26 cellular contexts compared by ENCODE assay signal in genomic region chr9:133499130-133499891, GRCh38. TPM values are rescaled to one million over a fixed set of nuclear protein-coding genes. Genes with fewer than 3 reads are reported as not detected.
A peak's percentile ranks its signal among the peaks of the same experiment; 100 is the strongest.
DNase-seq lines count a peak whose midpoint lies in the region; ATAC-seq and TF ChIP-seq lines count a peak whose summit lies in the region.
"Had no signal": no experiment of that assay in that cellular context is flagged by ENCODE, and none has a peak within 500 bp of the region (broad histone marks: within the 10 kb centered on the region; RNA-seq: fewer than 3 reads in every experiment).

No MANE protein-coding gene starts in this region.

- 70 to 74% (median 73%) methylated on average over 11 to 19 of the region's 19 CpGs for WGBS in adrenal gland, 4 donors
- 48% methylated on average over 5 of the region's 19 CpGs for WGBS in right lobe of liver (ENCODE audit: insufficient coverage, low coverage, low lambda C conversion rate, missing lambda C conversion rate)
- 57% methylated on average over 19 of the region's 19 CpGs; no CpG with 5 or more reads in 1 of the 2 donors for WGBS in transverse colon (ENCODE audit: low coverage in 1 of 2), 2 donors

- intact Hi-C loops in adrenal gland (cut with DNase I), result no loop called here
- intact Hi-C loops in right lobe of liver (cut with DNase I), result no loop called here
- intact Hi-C loops in transverse colon (cut with DNase I; ENCODE audit: low total_unique reads), result no loop called here

- H3K9me3 ChIP-seq in adrenal gland (replicated peaks in 1 of 3) (peaks cover 0 to 11% (median 0%) of the 10 kb centered on the region in 3 donors), right lobe of liver (peaks cover 0 to 8% (median 0%) of the 10 kb centered on the region in 4 donors), transverse colon (peaks cover 12 to 14% of the 10 kb centered on the region in 2 donors)
- H3K9me3 ChIP-seq: neutrophil, prostate gland had no signal

- peaks cover 16% of the 10 kb centered on the region for H3K36me3 Mint-ChIP-seq in glutamatergic neuron (ENCODE audit: unreplicated experiment)
- H3K36me3 Mint-ChIP-seq in activated CD8-positive, alpha-beta memory T cell treated with anti-CD3 and anti-CD28 coated beads, Interleukin-2, amount 10 ng/mL, durations not matched to agents 7 days and 5 days, result no peaks in the 10 kb centered on the region
- H3K36me3 Mint-ChIP-seq: CD14-positive monocyte, IgD-negative memory B cell had no signal

- H3K4me3 ChIP-seq in adrenal gland (no peak overlapping the region), right lobe of liver (no peak overlapping the region), transverse colon (no peak overlapping the region)
- H3K4me3 ChIP-seq: prostate gland had no signal

- TF ChIP-seq POLR2A in adrenal gland (IDR thresholded peaks at IDR 0.05), result no peak
- TF ChIP-seq POLR2A in right lobe of liver (IDR thresholded peaks at IDR 0.05), result no peak
- TF ChIP-seq POLR2A in transverse colon (IDR thresholded peaks at IDR 0.05), result no peak

- H3K27me3 Mint-ChIP-seq in glutamatergic neuron (ENCODE audit: unreplicated experiment), result peaks cover 10% of the 10 kb centered on the region
- peaks cover 13% of the 10 kb centered on the region for H3K27me3 Mint-ChIP-seq in activated CD8-positive, alpha-beta memory T cell treated with anti-CD3 and anti-CD28 coated beads, Interleukin-2, amount 10 ng/mL, durations not matched to agents 7 days and 5 days

- CTCF ChIA-PET in activated CD8-positive, alpha-beta memory T cell treated with anti-CD3 and anti-CD28 coated beads, Interleukin-2, amount 10 ng/mL, durations not matched to agents 7 days and 5 days (lab: Charles Lee), result no interaction called here

- TF ChIP-seq CTCF in adrenal gland (IDR thresholded peaks at IDR 0.05) (peak in 1 of 6 experiments; percentile 13), glutamatergic neuron (IDR thresholded peaks at IDR 0.05; ENCODE audit: partially characterized antibody, unreplicated experiment) (no peak), right lobe of liver (IDR thresholded peaks at IDR 0.05) (peak in 1 of 4 donors; percentile 15), transverse colon (IDR thresholded peaks at IDR 0.05) (no peak)

- H3K4me1 ChIP-seq in adrenal gland (replicated peaks in 1 of 2), result no peaks in the 10 kb centered on the region
- H3K4me1 ChIP-seq in right lobe of liver, result peaks cover 0 to 8% (median 0%) of the 10 kb centered on the region in 4 donors
- H3K4me1 ChIP-seq in transverse colon, result peaks cover 0 to 12% (median 0%) of the 10 kb centered on the region in 4 donors
- H3K4me1 ChIP-seq: prostate gland had no signal

- DNase-seq in adrenal gland (peak in 4 of 7 donors; percentile 19 to 76 (median 48)), glutamatergic neuron (peak; percentile 6), right lobe of liver (peak in 1 of 3 donors; percentile 11), transverse colon (no peak)
- no peak for DNase-seq in activated CD8-positive, alpha-beta memory T cell treated with anti-CD3 and anti-CD28 coated beads, Interleukin-2, amount 10 ng/mL, durations not matched to agents 7 days and 5 days
- DNase-seq: activated CD4-positive, alpha-beta T cell treated with anti-CD3 and anti-CD28 coated beads for 48 hours; activated naive CD4-positive, alpha-beta T cell treated with anti-CD3 and anti-CD28 coated beads for 36 hours; activated T-cell treated with anti-CD3 and anti-CD28 coated beads, Interleukin-2, amount 50 U/mL, for 48 hours; amniotic stem cell; NCI-H1092 treated with DMSO at 0.1 percent for 48 hours; NCI-H2029 treated with DMSO at 0.1 percent for 48 hours; NCI-H345; NCI-H774 had no signal

- in situ Hi-C loops in transverse colon (cut with MboI; ENCODE audit: low pct_ligation_motif_present in 1 of 4, low pct_unique_long_range_greater_than_20kb in 1 of 4, low sequenced_read_pairs in 3 of 4), result loop anchor here in 1 of 4 donors (25.0 kb wide), 1 partner anchor 312 kb away; no protein-coding TSS in a partner anchor

- H3K4me3 Mint-ChIP-seq in glutamatergic neuron (ENCODE audit: unreplicated experiment), result no peak overlapping the region
- no peak overlapping the region for H3K4me3 Mint-ChIP-seq in activated CD8-positive, alpha-beta memory T cell treated with anti-CD3 and anti-CD28 coated beads, Interleukin-2, amount 10 ng/mL, durations not matched to agents 7 days and 5 days
- H3K4me3 Mint-ChIP-seq: activated naive CD4-positive, alpha-beta T cell treated with anti-CD3 and anti-CD28 coated beads for 36 hours; CD14-positive monocyte; dendritic cell treated with granulocyte-macrophage colony-stimulating factor and Interleukin-4, amounts not matched to agents 40 ng/mL and 50 ng/mL, for 4 days; IgD-negative memory B cell; T-helper 2 cell treated with Interferon-gamma antibody and Interleukin-4, amounts not matched to agents 5 μg/mL and 100 μg/mL, for 36 hours had no signal

- H3K4me1 Mint-ChIP-seq in glutamatergic neuron (ENCODE audit: low read depth, unreplicated experiment), result peaks cover 11% of the 10 kb centered on the region
- H3K4me1 Mint-ChIP-seq in activated CD8-positive, alpha-beta memory T cell treated with anti-CD3 and anti-CD28 coated beads, Interleukin-2, amount 10 ng/mL, durations not matched to agents 7 days and 5 days, result no peaks in the 10 kb centered on the region
- H3K4me1 Mint-ChIP-seq: CD14-positive monocyte, IgD-negative memory B cell had no signal

- H3K27ac ChIP-seq in adrenal gland (peak overlapping the region in 3 of 5 donors; percentile 44 to 80 (median 51)), right lobe of liver (no peak overlapping the region), transverse colon (peak overlapping the region; percentile 37 to 54 (median 52))
- H3K27ac ChIP-seq: neutrophil, prostate gland had no signal

- TF ChIP-seq EP300 in transverse colon (IDR thresholded peaks at IDR 0.05; ENCODE audit: low read depth), result no peak

- no peak overlapping the region for H3K27ac Mint-ChIP-seq in glutamatergic neuron (ENCODE audit: unreplicated experiment)
- H3K27ac Mint-ChIP-seq in activated CD8-positive, alpha-beta memory T cell treated with anti-CD3 and anti-CD28 coated beads, Interleukin-2, amount 10 ng/mL, durations not matched to agents 7 days and 5 days, result no peak overlapping the region
- H3K27ac Mint-ChIP-seq: activated naive CD4-positive, alpha-beta T cell treated with anti-CD3 and anti-CD28 coated beads for 36 hours; CD14-positive monocyte; dendritic cell treated with granulocyte-macrophage colony-stimulating factor and Interleukin-4, amounts not matched to agents 40 ng/mL and 50 ng/mL, for 4 days; IgD-negative memory B cell; T-helper 2 cell treated with Interferon-gamma antibody and Interleukin-4, amounts not matched to agents 5 μg/mL and 100 μg/mL, for 36 hours had no signal

- peaks cover 16% of the 10 kb centered on the region for H3K9me3 Mint-ChIP-seq in glutamatergic neuron (ENCODE audit: unreplicated experiment)
- H3K9me3 Mint-ChIP-seq in activated CD8-positive, alpha-beta memory T cell treated with anti-CD3 and anti-CD28 coated beads, Interleukin-2, amount 10 ng/mL, durations not matched to agents 7 days and 5 days (ENCODE audit: low read depth), result peaks cover 9% of the 10 kb centered on the region

- ATAC-seq in right lobe of liver, result peak; percentile 11 to 70 (median 40)
- ATAC-seq in activated CD8-positive, alpha-beta memory T cell treated with anti-CD3 and anti-CD28 coated beads, Interleukin-2, amount 10 ng/mL, durations not matched to agents 7 days and 5 days, result no peak
- no peak for ATAC-seq in HG03342 (IDR thresholded peaks at IDR 0.05; ENCODE audit: unreplicated experiment)
- ATAC-seq in GM19467 (IDR thresholded peaks at IDR 0.05; ENCODE audit: unreplicated experiment), result no peak
- ATAC-seq: HCT116 had no signal

- no peaks in the 10 kb centered on the region for H3K36me3 ChIP-seq in adrenal gland (replicated peaks in 1 of 2)
- H3K36me3 ChIP-seq in right lobe of liver, result no peaks in the 10 kb centered on the region
- H3K36me3 ChIP-seq in transverse colon, result no peaks in the 10 kb centered on the region
- H3K36me3 ChIP-seq: neutrophil, prostate gland had no signal

- H3K27me3 ChIP-seq in adrenal gland (no peaks in the 10 kb centered on the region), right lobe of liver (no peaks in the 10 kb centered on the region), transverse colon (peaks cover 8% of the 10 kb centered on the region)
- H3K27me3 ChIP-seq: neutrophil had no signal

RNA-seq across cellular contexts. Expression of gene SLC2A6, which starts 20.4 kb away (rescaled TPM):
- 10 to 100 TPM in 3 of 8 donors, 1 to 10 TPM in 5; 2.0 to 79.1 (median 8.8) TPM for total RNA-seq in adrenal gland
- 1 to 10 TPM; 3.3 to 6.7 (median 5.0) TPM for polyA plus RNA-seq in adrenal gland
- total RNA-seq in glutamatergic neuron (ENCODE audit: unreplicated experiment), result 104 TPM
- total RNA-seq in right lobe of liver, result 1 to 10 TPM in 5 of 6 experiments, under 1 TPM in 1; 0.88 to 6.8 (median 2.8) TPM
- total RNA-seq in transverse colon, result 10 to 100 TPM in 1 of 4 donors, 1 to 10 TPM in 2, under 1 TPM in 1; 0.96 to 20.1 (median 3.4) TPM
- total RNA-seq in activated CD8-positive, alpha-beta memory T cell treated with anti-CD3 and anti-CD28 coated beads, Interleukin-2, amount 10 ng/mL, durations not matched to agents 7 days and 5 days, result 1 to 10 TPM; 5.5 to 9.9 TPM

RNA-seq across cellular contexts. Expression of gene MYMK, which starts 25.4 kb away (rescaled TPM):
- total RNA-seq in adrenal gland, result not detected
- not detected for polyA plus RNA-seq in adrenal gland
- total RNA-seq in glutamatergic neuron (ENCODE audit: unreplicated experiment), result not detected
- total RNA-seq in right lobe of liver, result not detected
- total RNA-seq in transverse colon, result not detected
- not detected for total RNA-seq in activated CD8-positive, alpha-beta memory T cell treated with anti-CD3 and anti-CD28 coated beads, Interleukin-2, amount 10 ng/mL, durations not matched to agents 7 days and 5 days
- total RNA-seq: activated naive CD4-positive, alpha-beta T cell treated with anti-CD3 and anti-CD28 coated beads for 36 hours; bronchial epithelial cell; endothelial cell of umbilical vein; lower leg skin; prostate gland; subcutaneous adipose tissue had no signal
- polyA plus RNA-seq: CD14-positive monocyte, endothelial cell of umbilical vein, IgD-negative memory B cell had no signal

RNA-seq across cellular contexts. Expression of gene ADAMTSL2, which starts 35.2 kb away (rescaled TPM):
- 100 to 1,000 TPM in 2 of 8 donors, 10 to 100 TPM in 6; 23.5 to 138 (median 70.9) TPM for total RNA-seq in adrenal gland
- 100 to 1,000 TPM in 1 of 3 donors, 10 to 100 TPM in 1, 1 to 10 TPM in 1; 4.1 to 108 (median 35.3) TPM for polyA plus RNA-seq in adrenal gland
- total RNA-seq in glutamatergic neuron (ENCODE audit: unreplicated experiment), result 1.3 TPM
- 10 to 100 TPM in 3 of 6 experiments, 1 to 10 TPM in 3; 9.2 to 24.8 (median 12.7) TPM for total RNA-seq in right lobe of liver
- 1 to 10 TPM in 2 of 4 donors, under 1 TPM in 2; 0.64 to 2.4 (median 1.5) TPM for total RNA-seq in transverse colon
- total RNA-seq in activated CD8-positive, alpha-beta memory T cell treated with anti-CD3 and anti-CD28 coated beads, Interleukin-2, amount 10 ng/mL, durations not matched to agents 7 days and 5 days, result not detected
- total RNA-seq: bronchial epithelial cell, endothelial cell of umbilical vein had no signal
- polyA plus RNA-seq: CD14-positive monocyte, endothelial cell of umbilical vein, IgD-negative memory B cell had no signal

RNA-seq across cellular contexts. Expression of gene CACFD1, which starts 39.5 kb away (rescaled TPM):
- total RNA-seq in adrenal gland (10 to 100 TPM; 11.4 to 29.5 (median 19.8) TPM), glutamatergic neuron (ENCODE audit: unreplicated experiment) (45.4 TPM), right lobe of liver (10 to 100 TPM; 23.5 to 39.8 (median 32.9) TPM), transverse colon (100 to 1,000 TPM in 1 of 4 donors, 10 to 100 TPM in 3; 44.6 to 153 (median 80.0) TPM)
- polyA plus RNA-seq in adrenal gland, result 10 to 100 TPM in 1 of 3 donors, 1 to 10 TPM in 2; 6.5 to 11.1 (median 8.8) TPM
- 1 to 10 TPM in 1 of 2 experiments, under 1 TPM in 1; 0.38 to 1.1 TPM for total RNA-seq in activated CD8-positive, alpha-beta memory T cell treated with anti-CD3 and anti-CD28 coated beads, Interleukin-2, amount 10 ng/mL, durations not matched to agents 7 days and 5 days

Comparison
In these comparisons a context has a peak if more than half of its experiments do, and no peak if none do; other contexts are left out.
1. DNase-seq: peak in adrenal gland (4 of 7) and glutamatergic neuron (single experiment); none in transverse colon (single experiment) and activated CD8-positive, alpha-beta memory T cell treated with anti-CD3 and anti-CD28 coated beads, Interleukin-2, amount 10 ng/mL, durations not matched to agents 7 days and 5 days (single experiment).
2. H3K27ac ChIP-seq: peak in adrenal gland (3 of 5) and transverse colon (4 of 4); none in right lobe of liver (0 of 3).
3. ATAC-seq: peak in right lobe of liver (4 of 4); none in activated CD8-positive, alpha-beta memory T cell treated with anti-CD3 and anti-CD28 coated beads, Interleukin-2, amount 10 ng/mL, durations not matched to agents 7 days and 5 days (single experiment), HG03342 (single experiment) and GM19467 (single experiment).